Comparison of ENCODE assay signal across 21 cellular contexts in genomic region chr6:14903176-14904088, GRCh38.
DNase-seq lines count a peak whose midpoint lies in the region; ATAC-seq, FAIRE-seq and TF ChIP-seq lines count a peak whose summit lies in the region.
"Had no signal": no experiment of that assay in that cellular context is flagged by ENCODE, and none has a peak within 500 bp of the region (broad histone marks: within the 10 kb centered on the region; RNA-seq: fewer than 3 reads in every experiment).

No MANE protein-coding gene starts in this region.

- no peak for FAIRE-seq in GM12878 (lab: Jason Lieb, UNC)
- FAIRE-seq: GM12892 had no signal

- H3K9me3 Mint-ChIP-seq in progenitor cell of endocrine pancreas (ENCODE audit: low read depth), result peaks cover 5% of the 10 kb centered on the region
- H3K9me3 Mint-ChIP-seq: central memory CD8-positive, alpha-beta T cell; effector memory CD8-positive, alpha-beta T cell had no signal

- DNase-seq in NCI-H2171 treated with DMSO at 0.1 percent for 48 hours (lab: John Stamatoyannopoulos, UW) (peak; percentile 75), NCI-H2171 (lab: John Stamatoyannopoulos, UW) (no peak), Kasumi-1 (lab: John Stamatoyannopoulos, UW) (peak; percentile 74 to 82), GM12878 (ENCODE audit: low read depth, low spot score) (no peak), progenitor cell of endocrine pancreas (ENCODE audit: low spot score, unreplicated experiment) (no peak), anterior cingulate cortex (lab: John Stamatoyannopoulos, UW) (no peak), GM23248 (no peak)
- DNase-seq: activated CD4-positive, alpha-beta T cell treated with anti-CD3 and anti-CD28 coated beads for 4 hours; activated T-cell treated with anti-CD3 and anti-CD28 coated beads for 4 hours; CD4-positive, CD25-positive, alpha-beta regulatory T cell; effector memory CD8-positive, alpha-beta T cell; H7; Right ventricle myocardium superior; stimulated activated CD4-positive, alpha-beta T cell treated with anti-CD3 and anti-CD28 coated beads, Interleukin-2, amount 100 ng/mL, for 24 hours had no signal

- no peak for TF ChIP-seq EP300 in GM12878 (IDR thresholded peaks at IDR 0.05; ENCODE audit: borderline replicate concordance in 1 of 2, control insufficient read depth in 1 of 2, low read depth in 2 of 2, low read length in 2 of 2)

- CTCF ChIA-PET in GM12878 (lab: Yijun Ruan, JAX), result no interaction called here

- TF ChIP-seq CTCF in GM12878 (IDR thresholded peaks at IDR 0.05 in 2 of 3, conservative IDR thresholded peaks at IDR 0.05 in 1 of 3; ENCODE audit: control insufficient read depth in 2 of 3, extremely low read depth in 1 of 3, insufficient read depth in 1 of 3, low read depth in 3 of 3, low read length in 3 of 3) (no peak), progenitor cell of endocrine pancreas (IDR thresholded peaks at IDR 0.05; ENCODE audit: unreplicated experiment) (no peak)

- H3K4me1 ChIP-seq in GM12878 (ENCODE audit: control insufficient read depth, insufficient read depth, low read length), result peaks cover 9% of the 10 kb centered on the region
- no peaks in the 10 kb centered on the region for H3K4me1 ChIP-seq in GM23248 (ENCODE audit: insufficient read depth)
- H3K4me1 ChIP-seq: foreskin keratinocyte, neural progenitor cell, right atrium auricular region had no signal

- TF ChIP-seq POLR2A in GM12878 (IDR thresholded peaks at IDR 0.05; ENCODE audit: low read depth, low read length), result no peak

- in situ Hi-C loops in GM12878 (cut with MboI) (no loop called here), GM23248 (cut with MboI) (no loop called here)

- intact Hi-C loops in GM12878 (cut with micrococcal nuclease; ENCODE audit: unreplicated experiment), result no loop called here

- no peak overlapping the region for H3K4me3 Mint-ChIP-seq in progenitor cell of endocrine pancreas (ENCODE audit: low read depth)
- H3K4me3 Mint-ChIP-seq: CD4-positive, CD25-positive, alpha-beta regulatory T cell; central memory CD8-positive, alpha-beta T cell; effector memory CD8-positive, alpha-beta T cell; neural progenitor cell had no signal

- H3K9me2 ChIP-seq in GM23248 (ENCODE audit: insufficient read depth), result no peaks in the 10 kb centered on the region

- no TSS peak for BruUV-seq in GM12878 (replicated peaks; lab: Mats Ljungman, UMichigan)

- peak; percentile 68 for ATAC-seq in GM12878
- ATAC-seq in HG02642 (IDR thresholded peaks at IDR 0.05; ENCODE audit: poor library complexity, unreplicated experiment), result no peak
- ATAC-seq: effector memory CD8-positive, alpha-beta T cell; foreskin keratinocyte had no signal

- H3K36me3 ChIP-seq in GM12878 (ENCODE audit: control insufficient read depth in 2 of 2, insufficient read depth in 2 of 2, low read length in 1 of 2) (no peaks in the 10 kb centered on the region), GM23248 (ENCODE audit: low read depth) (no peaks in the 10 kb centered on the region)
- H3K36me3 ChIP-seq: neural progenitor cell, right atrium auricular region had no signal

- H3K9me3 ChIP-seq in GM12878 (replicated peaks; ENCODE audit: control insufficient read depth, insufficient read depth, low read length), result no peaks in the 10 kb centered on the region; the same call in 2 of the 3 replicates
- peaks cover 2% of the 10 kb centered on the region for H3K9me3 ChIP-seq in GM23248 (ENCODE audit: low read depth)
- H3K9me3 ChIP-seq: right atrium auricular region had no signal

- H3F3A ChIP-seq in GM23248 (ENCODE audit: insufficient read depth), result no peaks in the 10 kb centered on the region

- TF ChIP-seq RAD21 in GM12878 (IDR thresholded peaks at IDR 0.05; ENCODE audit: insufficient read depth, low read depth, low read length), result no peak

- SMC1A ChIA-PET in GM12878 (lab: Charles Lee; ENCODE audit: uncharacterized antibody, unreplicated experiment), result interaction anchor here (0.9 to 1.0 kb wide), 2 partner anchors 16 to 18 kb away, joined by 3 read pairs; no protein-coding TSS in a partner anchor

- 0 out of 2 replicates have a peak overlapping the region, but pooled peaks have one; percentile 11 for H3K9ac ChIP-seq in GM12878 (ENCODE audit: control insufficient read depth, insufficient read depth, low read length)
- H3K9ac ChIP-seq in GM23248, result no peak overlapping the region
- H3K9ac ChIP-seq: neural progenitor cell had no signal

- H3K27ac ChIP-seq in GM12878 (ENCODE audit: control insufficient read depth, insufficient read depth), result no peak overlapping the region
- no peak overlapping the region for H3K27ac ChIP-seq in GM23248
- H3K27ac ChIP-seq: 22Rv1, foreskin keratinocyte, neural progenitor cell, right atrium auricular region had no signal

- POLR2A ChIA-PET in GM12878 (lab: Charles Lee), result no interaction called here

- H2AFZ ChIP-seq in GM12878 (ENCODE audit: control insufficient read depth, low read depth, low read length) (peak overlapping the region; percentile 64), GM23248 (no peak overlapping the region)
- H2AFZ ChIP-seq: neural progenitor cell had no signal

- peak overlapping the region; percentile 75 for H3K27ac Mint-ChIP-seq in progenitor cell of endocrine pancreas
- H3K27ac Mint-ChIP-seq: CD4-positive, CD25-positive, alpha-beta regulatory T cell; effector memory CD8-positive, alpha-beta T cell; neural progenitor cell had no signal

- H3K79me2 ChIP-seq in GM12878 (ENCODE audit: control insufficient read depth, insufficient read depth, low read length), result no peaks in the 10 kb centered on the region
- H3K79me2 ChIP-seq in GM23248 (ENCODE audit: insufficient read depth), result no peaks in the 10 kb centered on the region

- 40% methylated on average over 9 of the region's 9 CpGs for WGBS in GM12878 (ENCODE audit: insufficient coverage, insufficient replicate concordance, low lambda C conversion rate, missing lambda C conversion rate)
- 51% methylated on average over 9 of the region's 9 CpGs for WGBS in GM23248 (ENCODE audit: low coverage in 1 of 2, low lambda C conversion rate in 2 of 2, missing lambda C conversion rate in 2 of 2), 2 experiments

- peaks cover 22% of the 10 kb centered on the region for H3K4me1 Mint-ChIP-seq in progenitor cell of endocrine pancreas (ENCODE audit: low read depth)
- H3K4me1 Mint-ChIP-seq: CD4-positive, CD25-positive, alpha-beta regulatory T cell; central memory CD8-positive, alpha-beta T cell; neural progenitor cell had no signal

- RAD21 ChIA-PET in GM12878 (lab: Charles Lee; ENCODE audit: unreplicated experiment), result interaction anchor here (0.5 to 0.9 kb wide), 3 partner anchors 8 to 72 kb away, joined by 3 to 4 read pairs (median 3); no protein-coding TSS in a partner anchor

- no peak overlapping the region for H3K4me3 ChIP-seq in GM12878
- H3K4me3 ChIP-seq in GM23248, result no peak overlapping the region
- H3K4me3 ChIP-seq: neural progenitor cell, right atrium auricular region had no signal

- H3K4me2 ChIP-seq in GM12878 (ENCODE audit: control insufficient read depth, insufficient read depth) (peak overlapping the region; percentile 14; the same call in 1 of the 2 replicates), GM23248 (ENCODE audit: unreplicated experiment) (no peak overlapping the region)
- H3K4me2 ChIP-seq: neural progenitor cell had no signal

- no peaks in the 10 kb centered on the region for H3K27me3 ChIP-seq in GM12878 (replicated peaks in 1 of 2; ENCODE audit: control insufficient read depth in 2 of 2, insufficient read depth in 2 of 2, low read length in 1 of 2)
- H3K27me3 ChIP-seq in GM23248 (replicated peaks; ENCODE audit: insufficient read depth), result no peaks in the 10 kb centered on the region
- H3K27me3 ChIP-seq: foreskin keratinocyte, neural progenitor cell, right atrium auricular region had no signal

- no peaks in the 10 kb centered on the region for H4K20me1 ChIP-seq in GM12878 (ENCODE audit: control insufficient read depth, insufficient read depth)
- no peaks in the 10 kb centered on the region for H4K20me1 ChIP-seq in GM23248 (ENCODE audit: insufficient read depth)

- no peaks in the 10 kb centered on the region for H3K27me3 Mint-ChIP-seq in progenitor cell of endocrine pancreas
- H3K27me3 Mint-ChIP-seq: central memory CD8-positive, alpha-beta T cell; effector memory CD8-positive, alpha-beta T cell had no signal

- peaks cover 4% of the 10 kb centered on the region for H3K36me3 Mint-ChIP-seq in progenitor cell of endocrine pancreas (ENCODE audit: insufficient read depth)
- H3K36me3 Mint-ChIP-seq: CD4-positive, CD25-positive, alpha-beta regulatory T cell; neural progenitor cell had no signal

TF ChIP-seq in GM12878, 131 proteins besides CTCF, POLR2A, EP300 and RAD21:
- TF ChIP-seq TBL1XR1 (IDR thresholded peaks at IDR 0.05; ENCODE audit: low read depth, low read length) (no peak), PAX8 (IDR thresholded peaks at IDR 0.05) (no peak)

Comparison
In these comparisons a context has a peak if more than half of its experiments do, and no peak if none do; other contexts are left out.
1. DNase-seq: peak in NCI-H2171 treated with DMSO at 0.1 percent for 48 hours (single experiment) and Kasumi-1 (2 of 2); none in NCI-H2171 (single experiment), GM12878 (single experiment), progenitor cell of endocrine pancreas (single experiment), anterior cingulate cortex (0 of 58) and GM23248 (single experiment).